ENCODE assay signal across 29 cellular contexts in the genomic region with DNA sequence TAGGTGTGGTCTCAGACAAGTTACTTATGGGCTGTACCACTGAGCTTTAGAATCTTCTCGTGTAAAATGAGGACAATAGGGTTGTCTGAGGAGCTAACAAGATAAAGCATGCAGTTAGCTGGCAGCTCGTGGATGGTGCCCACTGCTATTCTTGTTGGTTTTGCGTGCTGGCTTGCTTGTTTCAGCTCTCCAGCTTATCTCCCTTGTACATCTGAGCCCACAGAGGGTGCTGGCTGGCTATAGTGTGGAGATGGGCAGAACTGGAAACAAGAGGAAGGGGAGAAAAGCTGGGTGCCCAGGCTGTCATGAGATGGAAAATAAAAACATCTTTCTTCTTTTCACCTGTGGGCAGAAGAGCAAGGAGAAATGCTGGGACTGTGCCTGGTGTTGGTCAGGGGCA. TPM values are rescaled to one million over a fixed set of nuclear protein-coding genes. Genes with fewer than 3 reads are reported as not detected.
"Had no signal": no experiment of that assay in that cellular context is flagged by ENCODE, and none has a peak within 500 bp of the region (broad histone marks: within the 10 kb centered on the region; RNA-seq: fewer than 3 reads in every experiment).

No MANE protein-coding gene starts in this region.

- H3K36me3 Mint-ChIP-seq: activated naive CD4-positive, alpha-beta T cell treated with anti-CD3 and anti-CD28 coated beads, Interleukin-2, amount 10 ng/mL, durations not matched to agents 7 days and 5 days; activated naive CD4-positive, alpha-beta T cell treated with anti-CD3 and anti-CD28 coated beads, Interleukin-2, amount 50 U/mL, for 72 hours; activated naive CD8-positive, alpha-beta T cell treated with anti-CD3 and anti-CD28 coated beads, Interleukin-2, amount 10 ng/mL, durations not matched to agents 7 days and 5 days had no signal

- H3K27ac ChIP-seq: coronary artery, foreskin keratinocyte, gastrocnemius medialis had no signal

- FAIRE-seq: astrocyte had no signal

- H3K4me1 Mint-ChIP-seq: activated CD4-positive, alpha-beta memory T cell treated with anti-CD3 and anti-CD28 coated beads, Interleukin-2, amount 10 ng/mL, durations not matched to agents 7 days and 5 days; activated CD4-positive, alpha-beta T cell treated with anti-CD3 and anti-CD28 coated beads, Interleukin-2, amount 10 ng/mL, durations not matched to agents 7 days and 5 days; activated naive CD4-positive, alpha-beta T cell treated with anti-CD3 and anti-CD28 coated beads, Interleukin-2, amount 10 ng/mL, durations not matched to agents 7 days and 5 days; activated naive CD8-positive, alpha-beta T cell treated with anti-CD3 and anti-CD28 coated beads, Interleukin-2, amount 10 ng/mL, durations not matched to agents 7 days and 5 days had no signal

- H3K4me3 Mint-ChIP-seq: activated CD4-positive, alpha-beta memory T cell treated with anti-CD3 and anti-CD28 coated beads, Interleukin-2, amount 10 ng/mL, durations not matched to agents 7 days and 5 days; activated CD4-positive, alpha-beta T cell treated with anti-CD3 and anti-CD28 coated beads, Interleukin-2, amount 10 ng/mL, durations not matched to agents 7 days and 5 days; activated naive CD4-positive, alpha-beta T cell treated with anti-CD3 and anti-CD28 coated beads, Interleukin-2, amount 10 ng/mL, durations not matched to agents 7 days and 5 days; activated naive CD8-positive, alpha-beta T cell treated with anti-CD3 and anti-CD28 coated beads, Interleukin-2, amount 10 ng/mL, durations not matched to agents 7 days and 5 days; activated T-cell treated with anti-CD3 and anti-CD28 coated beads, Interleukin-2, amount 50 U/mL, for 24 hours; activated T-cell treated with anti-CD3 and anti-CD28 coated beads, Interleukin-2, amount 50 U/mL, for 72 hours; dendritic cell treated with granulocyte-macrophage colony-stimulating factor and Interleukin-4, amounts not matched to agents 40 ng/mL and 50 ng/mL, for 4 days; endodermal cell; T-helper 17 cell; T-helper 2 cell treated with Interferon-gamma antibody and Interleukin-4, amounts not matched to agents 5 μg/mL and 100 μg/mL, for 36 hours; WTC11 had no signal

- H3K27ac Mint-ChIP-seq: activated CD4-positive, alpha-beta memory T cell treated with anti-CD3 and anti-CD28 coated beads, Interleukin-2, amount 10 ng/mL, durations not matched to agents 7 days and 5 days; activated CD4-positive, alpha-beta T cell treated with anti-CD3 and anti-CD28 coated beads, Interleukin-2, amount 10 ng/mL, durations not matched to agents 7 days and 5 days; activated naive CD4-positive, alpha-beta T cell treated with anti-CD3 and anti-CD28 coated beads, Interleukin-2, amount 10 ng/mL, durations not matched to agents 7 days and 5 days; activated naive CD4-positive, alpha-beta T cell treated with anti-CD3 and anti-CD28 coated beads, Interleukin-2, amount 50 U/mL, for 72 hours; activated naive CD8-positive, alpha-beta T cell treated with anti-CD3 and anti-CD28 coated beads, Interleukin-2, amount 10 ng/mL, durations not matched to agents 7 days and 5 days; activated T-cell treated with anti-CD3 and anti-CD28 coated beads, Interleukin-2, amount 50 U/mL, for 24 hours; activated T-cell treated with anti-CD3 and anti-CD28 coated beads, Interleukin-2, amount 50 U/mL, for 72 hours; dendritic cell treated with granulocyte-macrophage colony-stimulating factor and Interleukin-4, amounts not matched to agents 40 ng/mL and 50 ng/mL, for 4 days; endodermal cell; T-helper 17 cell; T-helper 2 cell treated with Interferon-gamma antibody and Interleukin-4, amounts not matched to agents 5 μg/mL and 100 μg/mL, for 36 hours; WTC11 had no signal

- DNase-seq: activated CD4-positive, alpha-beta memory T cell treated with anti-CD3 and anti-CD28 coated beads, Interleukin-2, amount 10 ng/mL, durations not matched to agents 7 days and 5 days; activated CD4-positive, alpha-beta T cell treated with anti-CD3 and anti-CD28 coated beads for 1 hour; activated CD4-positive, alpha-beta T cell treated with anti-CD3 and anti-CD28 coated beads for 4 hours; activated CD4-positive, alpha-beta T cell treated with anti-CD3 and anti-CD28 coated beads, Interleukin-2, amount 10 ng/mL, durations not matched to agents 7 days and 5 days; activated CD4-positive, alpha-beta T cell treated with anti-CD3 and anti-CD28 coated beads, Interleukin-2, amount 50 U/mL, for 4 hours; activated CD8-positive, alpha-beta memory T cell treated with anti-CD3 and anti-CD28 coated beads, Interleukin-2, amount 50 U/mL, for 48 hours; activated gamma-delta T cell; activated naive CD4-positive, alpha-beta T cell; activated naive CD4-positive, alpha-beta T cell treated with anti-CD3 and anti-CD28 coated beads, Interleukin-2, amount 10 ng/mL, durations not matched to agents 7 days and 5 days; activated naive CD8-positive, alpha-beta T cell treated with anti-CD3 and anti-CD28 coated beads, Interleukin-2, amount 10 ng/mL, durations not matched to agents 7 days and 5 days; activated T-cell treated with anti-CD3 and anti-CD28 coated beads for 4 hours; activated T-cell treated with anti-CD3 and anti-CD28 coated beads, Interleukin-2, amount 50 U/mL, for 24 hours; activated T-cell treated with anti-CD3 and anti-CD28 coated beads, Interleukin-2, amount 50 U/mL, for 72 hours; amniotic stem cell; anterior cingulate cortex; central memory CD4-positive, alpha-beta T cell; effector memory CD4-positive, alpha-beta T cell; endodermal cell; foreskin keratinocyte; gastrocnemius medialis; head of caudate nucleus; T-helper 1 cell; T-helper 17 cell had no signal

- H3K9me3 Mint-ChIP-seq: activated CD4-positive, alpha-beta memory T cell treated with anti-CD3 and anti-CD28 coated beads, Interleukin-2, amount 10 ng/mL, durations not matched to agents 7 days and 5 days; activated CD4-positive, alpha-beta T cell treated with anti-CD3 and anti-CD28 coated beads, Interleukin-2, amount 10 ng/mL, durations not matched to agents 7 days and 5 days; activated naive CD4-positive, alpha-beta T cell treated with anti-CD3 and anti-CD28 coated beads, Interleukin-2, amount 10 ng/mL, durations not matched to agents 7 days and 5 days; activated naive CD4-positive, alpha-beta T cell treated with anti-CD3 and anti-CD28 coated beads, Interleukin-2, amount 50 U/mL, for 72 hours; activated naive CD8-positive, alpha-beta T cell treated with anti-CD3 and anti-CD28 coated beads, Interleukin-2, amount 10 ng/mL, durations not matched to agents 7 days and 5 days; activated T-cell treated with anti-CD3 and anti-CD28 coated beads, Interleukin-2, amount 50 U/mL, for 24 hours; activated T-cell treated with anti-CD3 and anti-CD28 coated beads, Interleukin-2, amount 50 U/mL, for 72 hours; T-helper 2 cell treated with Interferon-gamma antibody and Interleukin-4, amounts not matched to agents 5 μg/mL and 100 μg/mL, for 36 hours had no signal

RNA-seq across cellular contexts. Expression of a gene that starts 46.5 kb away (rescaled TPM):
- total RNA-seq: T-helper 17 cell had no signal
